ENCODE assay signal across 8 cellular contexts in genomic region chr10:70052462-70053211, GRCh38. TPM values are rescaled to one million over a fixed set of nuclear protein-coding genes. Genes with fewer than 3 reads are reported as not detected.
DNase-seq lines count a peak whose midpoint lies in the region; ATAC-seq and TF ChIP-seq lines count a peak whose summit lies in the region.

Gene MACROH2A2 (plus strand): TSS chr10:70052846. CDS start chr10:70075659, 22,813 bp downstream.

- H3K27me3 Mint-ChIP-seq in T-helper 2 cell treated with Interferon-gamma antibody and Interleukin-4, amounts not matched to agents 5 μg/mL and 100 μg/mL, for 36 hours (ENCODE audit: low read depth): peaks cover 60% of the 10 kb centered on the region

- H3K27me3 ChIP-seq in right cardiac atrium (ENCODE audit: control insufficient read depth, insufficient read depth) (no peaks in the 10 kb centered on the region), trophoblast cell (ENCODE audit: insufficient read depth, low read length) (peaks cover 22% of the 10 kb centered on the region)

- H2BK5ac ChIP-seq in trophoblast cell (ENCODE audit: low read depth, low read length, poor library complexity): no peak within 1 kb of the TSS

- H3K4me2 ChIP-seq in trophoblast cell (ENCODE audit: low read length): peak within 1 kb of the TSS; percentile 87

- intact Hi-C loops in right cardiac atrium (cut with DNase I): no loop called here

- H3K9me3 ChIP-seq in right cardiac atrium (ENCODE audit: control insufficient read depth, low read length): no peaks in the 10 kb centered on the region
- H3K9me3 ChIP-seq in trophoblast cell (ENCODE audit: insufficient read depth, low read depth, low read length): peaks cover 2% of the 10 kb centered on the region

- no peak within 1 kb of the TSS for H3K27ac Mint-ChIP-seq in T-helper 2 cell treated with Interferon-gamma antibody and Interleukin-4, amounts not matched to agents 5 μg/mL and 100 μg/mL, for 36 hours

- peak within 1 kb of the TSS; percentile 39 for H4K91ac ChIP-seq in trophoblast cell (ENCODE audit: low read depth, low read length)

- in situ Hi-C loops in astrocyte of the cerebellum (cut with HindIII; ENCODE audit: low sequenced_read_pairs): no loop called here

- H3K4me1 ChIP-seq in right cardiac atrium (ENCODE audit: control insufficient read depth, insufficient read depth, low read length) (no peaks in the 10 kb centered on the region), trophoblast cell (ENCODE audit: control insufficient read depth in 1 of 2, insufficient read depth in 2 of 2, low read length in 2 of 2) (no peaks in the 10 kb centered on the region)

- peak within 1 kb of the TSS; percentile 22 for H3K14ac ChIP-seq in trophoblast cell (ENCODE audit: low read length)

- H4K12ac ChIP-seq in trophoblast cell (ENCODE audit: low read depth, low read length): peak within 1 kb of the TSS; percentile 18

- H3K9me3 Mint-ChIP-seq in T-helper 2 cell treated with Interferon-gamma antibody and Interleukin-4, amounts not matched to agents 5 μg/mL and 100 μg/mL, for 36 hours: no peaks in the 10 kb centered on the region

- peak within 1 kb of the TSS; percentile 87 for H3K4me3 Mint-ChIP-seq in T-helper 2 cell treated with Interferon-gamma antibody and Interleukin-4, amounts not matched to agents 5 μg/mL and 100 μg/mL, for 36 hours

- peak within 1 kb of the TSS; percentile 49 for H3K18ac ChIP-seq in trophoblast cell (ENCODE audit: low read length)

- peak within 1 kb of the TSS; percentile 38 for H3K27ac ChIP-seq in right cardiac atrium (ENCODE audit: low read length)
- H3K27ac ChIP-seq in trophoblast cell (ENCODE audit: low read depth, low read length): no peak within 1 kb of the TSS

- ATAC-seq in right cardiac atrium (peak; percentile 95 to 96), GM21737 (IDR thresholded peaks at IDR 0.05; ENCODE audit: unreplicated experiment) (no peak)

- H4K8ac ChIP-seq in trophoblast cell (ENCODE audit: low read depth, low read length): peak within 1 kb of the TSS; percentile 33

- H3K79me2 ChIP-seq in trophoblast cell (ENCODE audit: control insufficient read depth, insufficient read depth, low read length, poor library complexity): peaks cover 3% of the 10 kb centered on the region

- no peaks in the 10 kb centered on the region for H3K36me3 ChIP-seq in trophoblast cell (ENCODE audit: control insufficient read depth in 1 of 2, insufficient read depth in 2 of 2, low read length in 2 of 2)

- no peak within 1 kb of the TSS for H2BK12ac ChIP-seq in trophoblast cell (ENCODE audit: low read length)

- TF ChIP-seq CTCF in astrocyte of the cerebellum (IDR thresholded peaks at IDR 0.05; ENCODE audit: low read depth, low read length, missing control alignments): peak; percentile 57

- peak within 1 kb of the TSS; percentile 34 for H3K4ac ChIP-seq in trophoblast cell (ENCODE audit: low read depth, low read length)

- under 1% methylated on average over 58 of the region's 58 CpGs for WGBS in right cardiac atrium
- no CpG with 5 or more reads among the region's 58 CpGs for WGBS in trophoblast cell (ENCODE audit: extremely low coverage, insufficient coverage, insufficient read length)

- H3K79me1 ChIP-seq in trophoblast cell (ENCODE audit: low read length): peaks cover 6% of the 10 kb centered on the region

- H3K4me3 ChIP-seq in astrocyte of the cerebellum (ENCODE audit: low read depth, low read length): peak within 1 kb of the TSS; percentile 87
- peak within 1 kb of the TSS; percentile 80 for H3K4me3 ChIP-seq in right cardiac atrium (ENCODE audit: low read length)
- H3K4me3 ChIP-seq in trophoblast cell (ENCODE audit: low read depth, low read length): peak within 1 kb of the TSS; percentile 81

- H3K23ac ChIP-seq in trophoblast cell (ENCODE audit: low read length): no peak within 1 kb of the TSS

- H2AK5ac ChIP-seq in trophoblast cell (ENCODE audit: low read length): no peak within 1 kb of the TSS

- H3K36me3 Mint-ChIP-seq in T-helper 2 cell treated with Interferon-gamma antibody and Interleukin-4, amounts not matched to agents 5 μg/mL and 100 μg/mL, for 36 hours (ENCODE audit: low read depth): no peaks in the 10 kb centered on the region

- H3K9ac ChIP-seq in trophoblast cell (ENCODE audit: low read length): peak within 1 kb of the TSS; percentile 80

- H2BK120ac ChIP-seq in trophoblast cell (ENCODE audit: insufficient read depth, low read length, poor library complexity): peak within 1 kb of the TSS; percentile 20

- peak; percentile 20 for DNase-seq in T-helper 2 cell treated with Interferon-gamma antibody and Interleukin-4, amounts not matched to agents 5 μg/mL and 100 μg/mL, for 36 hours (ENCODE audit: low spot score)
- DNase-seq in T-helper 2 cell: no peak
- DNase-seq in NCI-H2227 treated with DMSO at 0.1 percent for 48 hours (lab: John Stamatoyannopoulos, UW): peak; percentile 53
- DNase-seq in astrocyte of the cerebellum (ENCODE audit: low read depth): peak; percentile 23
- peak; percentile 57 to 85 (median 84) for DNase-seq in right cardiac atrium
- DNase-seq in trophoblast cell: no peak
- DNase-seq in CD1c-positive myeloid dendritic cell (ENCODE audit: extremely low spot score): no peak

- H3K4me1 Mint-ChIP-seq in T-helper 2 cell treated with Interferon-gamma antibody and Interleukin-4, amounts not matched to agents 5 μg/mL and 100 μg/mL, for 36 hours (ENCODE audit: low read depth): peaks cover 7% of the 10 kb centered on the region

- peak within 1 kb of the TSS; percentile 56 for H2AFZ ChIP-seq in trophoblast cell (ENCODE audit: insufficient read depth, low read length, poor library complexity)

RNA-seq across cellular contexts. Expression of gene MACROH2A2, which starts in this region (rescaled TPM):
- total RNA-seq in right cardiac atrium: 10 to 100 TPM; 13.6 to 14.7 (median 14.2) TPM
- polyA plus RNA-seq in right cardiac atrium: 11.5 TPM
- 18.0 and 18.7 TPM in 2 replicates for polyA plus RNA-seq in trophoblast cell (2013)

Comparison
In these comparisons a context has a peak if more than half of its experiments do, and no peak if none do; other contexts are left out.
1. DNase-seq: peak in T-helper 2 cell treated with Interferon-gamma antibody and Interleukin-4, amounts not matched to agents 5 μg/mL and 100 μg/mL, for 36 hours (single experiment), NCI-H2227 treated with DMSO at 0.1 percent for 48 hours (single experiment), astrocyte of the cerebellum (single experiment) and right cardiac atrium (3 of 3); none in T-helper 2 cell (0 of 5), trophoblast cell (0 of 2) and CD1c-positive myeloid dendritic cell (single experiment).
2. Peak in every context shown above with its lines, with median percentiles within 50 percentile points of each other: H3K4me3 ChIP-seq.